Comparison of ENCODE assay signal across 10 cellular contexts in genomic region chr17:82187500-82187899, GRCh38.
"Had no signal": no experiment of that assay in that cellular context is flagged by ENCODE, and none has a peak within 500 bp of the region (broad histone marks: within the 10 kb centered on the region; RNA-seq: fewer than 3 reads in every experiment).

No MANE protein-coding gene starts in this region.

- H3K4me3 ChIP-seq: GM23248, GM23338, HAP-1 had no signal

- ATAC-seq: HCT116 had no signal

- FAIRE-seq: H1, H54 had no signal

- H3K27ac ChIP-seq: GM23248 had no signal

- H3K4me1 ChIP-seq: HAP-1 had no signal

- DNase-seq: GM23248, GOT3, H9, HCEC 1CT, HFFc6 had no signal

- H3K9me3 ChIP-seq: HAP-1 had no signal

- H3K9ac ChIP-seq: GM23248 had no signal
